ENCODE assay signal across 16 cellular contexts in the genomic region with DNA sequence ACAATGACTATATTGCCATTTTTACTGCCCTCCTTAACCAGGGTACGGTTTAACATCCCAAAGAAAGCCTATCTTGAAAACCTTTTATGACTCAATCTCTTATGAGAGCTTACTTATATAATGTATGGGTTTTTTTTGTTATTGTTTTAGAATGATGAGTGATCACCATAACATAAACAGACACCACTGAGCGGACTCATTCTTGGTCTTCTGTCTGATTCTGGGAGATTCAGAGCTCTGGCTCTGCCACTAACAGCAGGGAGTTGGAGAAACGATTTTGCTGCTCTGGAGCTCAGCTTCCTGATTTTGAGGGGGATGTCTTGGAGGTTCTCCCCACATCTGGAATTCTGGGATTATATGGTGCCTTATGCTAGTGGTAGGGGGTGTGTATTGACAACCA.
"Had no signal": no experiment of that assay in that cellular context is flagged by ENCODE, and none has a peak within 500 bp of the region (broad histone marks: within the 10 kb centered on the region; RNA-seq: fewer than 3 reads in every experiment).

No MANE protein-coding gene starts in this region.

- H3K4me3 ChIP-seq: esophagus muscularis mucosa, gastrocnemius medialis, heart right ventricle, sigmoid colon, upper lobe of right lung had no signal

- DNase-seq: activated B cell treated with CpG ODN at 0.5 μM for 24 hours; activated CD4-positive, alpha-beta T cell treated with anti-CD3 and anti-CD28 coated beads, Interleukin-2, amount 10 ng/mL, durations not matched to agents 24 days and 14 days; activated naive CD4-positive, alpha-beta T cell treated with anti-CD3 and anti-CD28 coated beads, Interleukin-2, amount 50 U/mL, for 16 hours; activated T-cell treated with anti-CD3 and anti-CD28 coated beads for 4 hours; amygdala; gastrocnemius medialis; heart right ventricle; left ventricle myocardium superior; mesendoderm; occipital lobe; sigmoid colon; stimulated activated CD4-positive, alpha-beta T cell treated with anti-CD3 and anti-CD28 coated beads, Interleukin-15, amount 100 ng/mL, for 24 hours; stimulated activated CD4-positive, alpha-beta T cell treated with anti-CD3 and anti-CD28 coated beads, Interleukin-4, amount 100 ng/mL, for 24 hours; upper lobe of right lung had no signal

- H3K9me3 ChIP-seq: esophagus muscularis mucosa, gastrocnemius medialis, heart right ventricle, sigmoid colon, upper lobe of right lung had no signal

- H3K36me3 ChIP-seq: esophagus muscularis mucosa, gastrocnemius medialis, heart right ventricle, sigmoid colon, upper lobe of right lung had no signal

- ATAC-seq: activated T-helper 17 cell treated with anti-CD3 and anti-CD28 coated beads, Interleukin-2, amount 50 U/mL, for 72 hours; gastrocnemius medialis; heart right ventricle; left ventricle myocardium superior; upper lobe of right lung had no signal

- H3K27ac ChIP-seq: esophagus muscularis mucosa, gastrocnemius medialis, heart right ventricle, sigmoid colon, upper lobe of right lung had no signal

- H3K27me3 ChIP-seq: esophagus muscularis mucosa, gastrocnemius medialis, sigmoid colon, upper lobe of right lung had no signal

- H3K4me1 ChIP-seq: gastrocnemius medialis, sigmoid colon, upper lobe of right lung had no signal
